10 cellular contexts compared by ENCODE assay signal in the genomic region with DNA sequence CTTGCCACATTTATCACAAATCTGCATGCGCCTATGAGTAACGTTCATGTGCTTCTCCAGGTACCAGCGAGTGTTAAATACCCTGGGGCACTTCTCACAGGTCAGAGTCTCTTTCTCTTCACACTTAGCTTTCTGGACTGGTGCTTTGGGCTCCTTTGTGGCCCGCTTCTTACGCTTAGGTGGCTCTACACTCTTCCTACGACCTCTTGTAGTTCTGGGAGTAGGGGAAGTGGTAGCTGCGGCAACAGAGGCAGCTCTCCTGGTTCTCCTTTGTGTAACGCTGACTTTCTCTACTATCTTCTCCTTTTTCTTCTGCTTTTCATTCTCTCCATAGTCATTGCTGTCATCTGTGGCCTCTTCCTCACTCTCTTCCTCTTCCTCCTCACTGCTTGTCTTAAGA. TPM values are rescaled to one million over a fixed set of nuclear protein-coding genes. Genes with fewer than 3 reads are reported as not detected.
DNase-seq lines count a peak whose midpoint lies in the region; ATAC-seq and TF ChIP-seq lines count a peak whose summit lies in the region.
"Had no signal": no experiment of that assay in that cellular context is flagged by ENCODE, and none has a peak within 500 bp of the region (broad histone marks: within the 10 kb centered on the region; RNA-seq: fewer than 3 reads in every experiment).

No MANE protein-coding gene starts in this region.

- in situ Hi-C loops in gastrocnemius medialis (cut with MboI; ENCODE audit: low sequenced_read_pairs in 4 of 4): loop anchor here in 3 of 4 donors (5.0 to 25.0 kb wide), 4 partner anchors 75 to 248 kb away; no protein-coding TSS in a partner anchor

- peaks cover 8% of the 10 kb centered on the region for H3K27me3 Mint-ChIP-seq in GM23338 (ENCODE audit: insufficient read depth, low read depth, poor library complexity)

- no peaks in the 10 kb centered on the region for H3K9me2 ChIP-seq in GM23338 (ENCODE audit: insufficient read depth)
- H3K9me2 ChIP-seq in OCI-LY1 (ENCODE audit: low read depth, low read length): no peaks in the 10 kb centered on the region

- no peaks in the 10 kb centered on the region for H3K27me3 ChIP-seq in GM23338 (ENCODE audit: insufficient read depth)
- no peaks in the 10 kb centered on the region for H3K27me3 ChIP-seq in OCI-LY1 (ENCODE audit: insufficient read depth, low read length)
- no peaks in the 10 kb centered on the region for H3K27me3 ChIP-seq in gastrocnemius medialis
- H3K27me3 ChIP-seq: MG63 had no signal

- no peak for TF ChIP-seq POLR2A in gastrocnemius medialis (IDR thresholded peaks at IDR 0.05)

- H3K4me1 Mint-ChIP-seq in GM23338: peaks cover 8% of the 10 kb centered on the region

- H3K36me3 Mint-ChIP-seq in GM23338 (ENCODE audit: low read depth): peaks cover 3% of the 10 kb centered on the region; the same call in 1 of the 3 replicates

- H2AFZ ChIP-seq in GM23338: no peak overlapping the region
- H2AFZ ChIP-seq in OCI-LY1 (ENCODE audit: low read length): no peak overlapping the region

- H3K4me1 ChIP-seq in GM23338 (ENCODE audit: insufficient read depth) (no peaks in the 10 kb centered on the region), OCI-LY1 (ENCODE audit: insufficient read depth, low read length, severe bottlenecking) (peaks cover 23% of the 10 kb centered on the region), gastrocnemius medialis (peaks cover 9 to 12% of the 10 kb centered on the region in 2 donors)

- TF ChIP-seq CTCF in GM23338 (conservative IDR thresholded peaks at IDR 0.05; ENCODE audit: low read depth in 2 of 2) (no peak), OCI-LY1 (IDR thresholded peaks at IDR 0.05; ENCODE audit: low read length) (no peak), gastrocnemius medialis (IDR thresholded peaks at IDR 0.05 in 4 of 5, conservative IDR thresholded peaks at IDR 0.05 in 1 of 5) (no peak)

- peak overlapping the region; percentile 10 for H3K27ac Mint-ChIP-seq in GM23338

- peaks cover 18% of the 10 kb centered on the region for H3K79me2 ChIP-seq in GM23338 (replicated peaks; ENCODE audit: insufficient read depth)
- no peaks in the 10 kb centered on the region for H3K79me2 ChIP-seq in OCI-LY1 (ENCODE audit: insufficient read depth, low read length)

- H3K9me3 ChIP-seq in OCI-LY1 (ENCODE audit: low read length) (no peaks in the 10 kb centered on the region), gastrocnemius medialis (no peaks in the 10 kb centered on the region)
- H3K9me3 ChIP-seq: MG63 had no signal

- ATAC-seq in GM23338 (no peak), gastrocnemius medialis (no peak), GM18502 (IDR thresholded peaks at IDR 0.05; ENCODE audit: poor library complexity, unreplicated experiment) (no peak)

- H3K4me2 ChIP-seq in GM23338 (no peak overlapping the region), OCI-LY1 (ENCODE audit: low read length) (peak overlapping the region; percentile 56; the same call in 1 of the 2 replicates)

- no peaks in the 10 kb centered on the region for H4K20me1 ChIP-seq in GM23338 (replicated peaks; ENCODE audit: insufficient read depth)
- no peaks in the 10 kb centered on the region for H4K20me1 ChIP-seq in OCI-LY1 (ENCODE audit: insufficient read depth, low read length)

- H3K27ac ChIP-seq in GM23338 (ENCODE audit: low read depth) (peak overlapping the region; percentile 67; the same call in 1 of the 2 replicates), OCI-LY1 (ENCODE audit: low read depth, low read length, poor library complexity, severe bottlenecking) (peak overlapping the region; percentile 66), cingulate gyrus (ENCODE audit: low read depth, low read length) (peak overlapping the region; percentile 84), gastrocnemius medialis (peak overlapping the region; percentile 37 to 74 (median 62))

- H3K9me3 Mint-ChIP-seq in GM23338: no peaks in the 10 kb centered on the region

- no peak overlapping the region for H3K4me3 Mint-ChIP-seq in GM23338

- peak overlapping the region; percentile 3; the same call in 1 of the 2 replicates for H3K9ac ChIP-seq in OCI-LY1 (ENCODE audit: low read length)

- no peaks in the 10 kb centered on the region for H3F3A ChIP-seq in GM23338 (replicated peaks; ENCODE audit: low read depth)
- no peaks in the 10 kb centered on the region for H3F3A ChIP-seq in OCI-LY1 (ENCODE audit: insufficient read depth, low read length)

- DNase-seq in GM23338 (ENCODE audit: low spot score) (no peak), gastrocnemius medialis (no peak), cerebellar cortex (ENCODE audit: low spot score) (no peak), NCI-H345 treated with DMSO at 0.1 percent for 48 hours (lab: John Stamatoyannopoulos, UW; ENCODE audit: unreplicated experiment) (no peak)
- DNase-seq: activated T-cell treated with anti-CD3 and anti-CD28 coated beads, Interleukin-2, amount 50 U/mL, for 48 hours; MG63; NCI-H524 had no signal

- H3K36me3 ChIP-seq in GM23338 (ENCODE audit: insufficient read depth) (no peaks in the 10 kb centered on the region), OCI-LY1 (ENCODE audit: insufficient read depth, low read length) (peaks cover 8% of the 10 kb centered on the region; the same call in 1 of the 2 replicates), gastrocnemius medialis (peaks cover 0 to 5% of the 10 kb centered on the region in 2 donors)

- H3K4me3 ChIP-seq in GM23338 (no peak overlapping the region), OCI-LY1 (ENCODE audit: low read depth, low read length, poor library complexity, severe bottlenecking) (no peak overlapping the region), gastrocnemius medialis (no peak overlapping the region)
- H3K4me3 ChIP-seq: MG63 had no signal

- intact Hi-C loops in gastrocnemius medialis (cut with DNase I; ENCODE audit: low total_unique reads): loop anchor here (5.0 kb wide), 1 partner anchor 95 kb away; a partner anchor contains a TSS

TF ChIP-seq in GM23338, 12 proteins besides CTCF, POLR2A, EP300 and RAD21 (continues in another document):
- TF ChIP-seq, protein P1, sequence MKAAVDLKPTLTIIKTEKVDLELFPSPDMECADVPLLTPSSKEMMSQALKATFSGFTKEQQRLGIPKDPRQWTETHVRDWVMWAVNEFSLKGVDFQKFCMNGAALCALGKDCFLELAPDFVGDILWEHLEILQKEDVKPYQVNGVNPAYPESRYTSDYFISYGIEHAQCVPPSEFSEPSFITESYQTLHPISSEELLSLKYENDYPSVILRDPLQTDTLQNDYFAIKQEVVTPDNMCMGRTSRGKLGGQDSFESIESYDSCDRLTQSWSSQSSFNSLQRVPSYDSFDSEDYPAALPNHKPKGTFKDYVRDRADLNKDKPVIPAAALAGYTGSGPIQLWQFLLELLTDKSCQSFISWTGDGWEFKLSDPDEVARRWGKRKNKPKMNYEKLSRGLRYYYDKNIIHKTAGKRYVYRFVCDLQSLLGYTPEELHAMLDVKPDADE (IDR thresholded peaks at IDR 0.05): no peak
- TF ChIP-seq ZNF114 (CRISPR knock-in tag; IDR thresholded peaks at IDR 0.05): no peak
- no peak for TF ChIP-seq EZH2phosphoT487 (IDR thresholded peaks at IDR 0.05; ENCODE audit: unreplicated experiment)
- TF ChIP-seq, protein P2, sequence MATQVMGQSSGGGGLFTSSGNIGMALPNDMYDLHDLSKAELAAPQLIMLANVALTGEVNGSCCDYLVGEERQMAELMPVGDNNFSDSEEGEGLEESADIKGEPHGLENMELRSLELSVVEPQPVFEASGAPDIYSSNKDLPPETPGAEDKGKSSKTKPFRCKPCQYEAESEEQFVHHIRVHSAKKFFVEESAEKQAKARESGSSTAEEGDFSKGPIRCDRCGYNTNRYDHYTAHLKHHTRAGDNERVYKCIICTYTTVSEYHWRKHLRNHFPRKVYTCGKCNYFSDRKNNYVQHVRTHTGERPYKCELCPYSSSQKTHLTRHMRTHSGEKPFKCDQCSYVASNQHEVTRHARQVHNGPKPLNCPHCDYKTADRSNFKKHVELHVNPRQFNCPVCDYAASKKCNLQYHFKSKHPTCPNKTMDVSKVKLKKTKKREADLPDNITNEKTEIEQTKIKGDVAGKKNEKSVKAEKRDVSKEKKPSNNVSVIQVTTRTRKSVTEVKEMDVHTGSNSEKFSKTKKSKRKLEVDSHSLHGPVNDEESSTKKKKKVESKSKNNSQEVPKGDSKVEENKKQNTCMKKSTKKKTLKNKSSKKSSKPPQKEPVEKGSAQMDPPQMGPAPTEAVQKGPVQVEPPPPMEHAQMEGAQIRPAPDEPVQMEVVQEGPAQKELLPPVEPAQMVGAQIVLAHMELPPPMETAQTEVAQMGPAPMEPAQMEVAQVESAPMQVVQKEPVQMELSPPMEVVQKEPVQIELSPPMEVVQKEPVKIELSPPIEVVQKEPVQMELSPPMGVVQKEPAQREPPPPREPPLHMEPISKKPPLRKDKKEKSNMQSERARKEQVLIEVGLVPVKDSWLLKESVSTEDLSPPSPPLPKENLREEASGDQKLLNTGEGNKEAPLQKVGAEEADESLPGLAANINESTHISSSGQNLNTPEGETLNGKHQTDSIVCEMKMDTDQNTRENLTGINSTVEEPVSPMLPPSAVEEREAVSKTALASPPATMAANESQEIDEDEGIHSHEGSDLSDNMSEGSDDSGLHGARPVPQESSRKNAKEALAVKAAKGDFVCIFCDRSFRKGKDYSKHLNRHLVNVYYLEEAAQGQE (IDR thresholded peaks at IDR 0.05; ENCODE audit: unreplicated experiment): no peak
- TF ChIP-seq STAT1 (IDR thresholded peaks at IDR 0.05; ENCODE audit: unreplicated experiment): no peak
- TF ChIP-seq EZH2 (IDR thresholded peaks at IDR 0.05; ENCODE audit: low read depth, unreplicated experiment): no peak
- no peak for TF ChIP-seq JUNB (IDR thresholded peaks at IDR 0.05; ENCODE audit: unreplicated experiment)
- no peak for TF ChIP-seq NANOG (IDR thresholded peaks at IDR 0.05; ENCODE audit: borderline replicate concordance)
- no peak for TF ChIP-seq ZNF331 (CRISPR knock-in tag; IDR thresholded peaks at IDR 0.05; ENCODE audit: low read depth)
- TF ChIP-seq CREB1 (CRISPR knock-in tag; IDR thresholded peaks at IDR 0.05; ENCODE audit: low read depth): no peak

RNA-seq across cellular contexts. Expression of a gene that starts 45.2 kb away (rescaled TPM):
- 50.1 and 54.5 TPM in 2 replicates for total RNA-seq in GM23338 (2014; rRNA removed; shearing (Covaris generic))
- 34.9 and 36.2 TPM in 2 replicates for polyA plus RNA-seq in GM23338 (2016; fragmentation: Nextera tagmentation; extraction: Ambion mirVana)
- 10 to 100 TPM; 32.8 to 49.6 (median 41.1) TPM for total RNA-seq in gastrocnemius medialis
